8 cellular contexts compared by ENCODE assay signal in genomic region chr1:153658400-153659174, GRCh38. TPM values are rescaled to one million over a fixed set of nuclear protein-coding genes. Genes with fewer than 3 reads are reported as not detected.
DNase-seq lines count a peak whose midpoint lies in the region; ATAC-seq and TF ChIP-seq lines count a peak whose summit lies in the region.

A gene with protein sequence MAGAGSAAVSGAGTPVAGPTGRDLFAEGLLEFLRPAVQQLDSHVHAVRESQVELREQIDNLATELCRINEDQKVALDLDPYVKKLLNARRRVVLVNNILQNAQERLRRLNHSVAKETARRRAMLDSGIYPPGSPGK (plus strand): TSS chr1:153658703. CDS start chr1:153658744, 41 bp downstream.

- H3K27me3 ChIP-seq in AG04450 (ENCODE audit: control insufficient read depth, insufficient read depth, low read length) (no peaks in the 10 kb centered on the region), mammary epithelial cell (ENCODE audit: insufficient read depth, low read length) (no peaks in the 10 kb centered on the region)

- peaks cover 13% of the 10 kb centered on the region for H3K4me1 ChIP-seq in mammary epithelial cell (ENCODE audit: insufficient read depth, low read length)

- in situ Hi-C loops in mammary epithelial cell (cut with MboI; ENCODE audit: low sequenced_read_pairs in 2 of 2) = no loop called here

- H3K9me3 ChIP-seq in AG04450 (ENCODE audit: control insufficient read depth, insufficient read depth, low read length) (no peaks in the 10 kb centered on the region), mammary epithelial cell (replicated peaks; ENCODE audit: insufficient read depth, low read length) (no peaks in the 10 kb centered on the region)

- 3% methylated on average over 31 of the region's 53 CpGs for WGBS in mammary epithelial cell (ENCODE audit: low coverage, missing lambda C conversion rate)

- peaks cover 26% of the 10 kb centered on the region for H3K36me3 ChIP-seq in mammary epithelial cell (ENCODE audit: insufficient read depth, low read length)

- peak within 1 kb of the TSS; percentile 84 for H3K9ac ChIP-seq in mammary epithelial cell (ENCODE audit: insufficient read depth, low read length)

- DNase-seq in AG04450 (ENCODE audit: low read depth, low spot score) = peak; percentile 49
- DNase-seq in NCI-H2196 treated with DMSO at 0.1 percent for 48 hours (lab: John Stamatoyannopoulos, UW; ENCODE audit: unreplicated experiment) = peak; percentile 83
- DNase-seq in mammary epithelial cell = peak; percentile 83
- peak; percentile 93 for DNase-seq in iPS-NIHi7 (ENCODE audit: extremely low spot score)
- peak; percentile 67 for DNase-seq in smooth muscle cell of the brain vasculature (ENCODE audit: low read depth, low spot score)

- TF ChIP-seq CTCF in AG04450 (IDR thresholded peaks at IDR 0.05; ENCODE audit: low read depth, low read length) (no peak; the same call in 1 of the 2 replicates), WI38 (IDR thresholded peaks at IDR 0.05; ENCODE audit: low read depth, low read length) (no peak), mammary epithelial cell (conservative IDR thresholded peaks at IDR 0.05 in 1 of 2, IDR thresholded peaks at IDR 0.05 in 1 of 2; ENCODE audit: extremely low read depth in 1 of 2, insufficient read depth in 1 of 2, low read depth in 1 of 2, low read length in 2 of 2) (peak in 1 of 2 donors; percentile 29)

- ATAC-seq in GM18873 (IDR thresholded peaks at IDR 0.05; ENCODE audit: low FRiP score, unreplicated experiment) (peak; percentile 75), HG03135 (IDR thresholded peaks at IDR 0.05; ENCODE audit: unreplicated experiment) (peak; percentile 91)

- peak within 1 kb of the TSS; percentile 93 for H2AFZ ChIP-seq in mammary epithelial cell (ENCODE audit: low read depth, low read length)

- dilution Hi-C loops in mammary epithelial cell (cut with HindIII; ENCODE audit: low sequenced_read_pairs) = no loop called here

- POLR2A ChIA-PET in AG04450 (lab: Yijun Ruan, JAX) = interaction anchor here (1.5 kb wide), 1 partner anchor 25 kb away, joined by 10 read pairs; the partner anchor contains the start of gene CHTOP

- H3K4me3 ChIP-seq in AG04450 (ENCODE audit: low read depth, low read length) = peak within 1 kb of the TSS; percentile 92
- peak within 1 kb of the TSS; percentile 89 for H3K4me3 ChIP-seq in WI38 (ENCODE audit: low read depth, low read length)
- peak within 1 kb of the TSS; percentile 70 to 93 (median 75) for H3K4me3 ChIP-seq in mammary epithelial cell (replicated peaks in 1 of 3; ENCODE audit: insufficient read depth in 1 of 3, low read depth in 2 of 3, low read length in 3 of 3)

- peak within 1 kb of the TSS; percentile 86 for H3K4me2 ChIP-seq in mammary epithelial cell (ENCODE audit: insufficient read depth, low read depth, low read length)

- TSS peak; percentile 61 for BruUV-seq in mammary epithelial cell (replicated peaks; lab: Mats Ljungman, UMichigan)

- CTCF ChIA-PET in AG04450 (lab: Charles Lee) (interaction anchor here (0.7 to 1.9 kb wide), 6 partner anchors 31 to 487 kb away, joined by 3 to 8 read pairs (median 6); partner anchors contain the start of genes S100A1 and S100A13), mammary epithelial cell (lab: Charles Lee; ENCODE audit: low non-redundant PET) (no interaction called here)

- intact Hi-C loops in mammary epithelial cell (cut with micrococcal nuclease) = loop anchor here (1.0 to 2.0 kb wide), 3 partner anchors 44 to 86 kb away; no protein-coding TSS in a partner anchor

- no peak within 1 kb of the TSS for H3K27ac ChIP-seq in AG04450 (ENCODE audit: low read depth, low read length)
- H3K27ac ChIP-seq in mammary epithelial cell (ENCODE audit: insufficient read depth, low read depth, low read length) = peak within 1 kb of the TSS; percentile 82

- no peaks in the 10 kb centered on the region for H4K20me1 ChIP-seq in mammary epithelial cell (ENCODE audit: insufficient read depth, low read length)

- H3K79me2 ChIP-seq in mammary epithelial cell (ENCODE audit: insufficient read depth, low read length) = peaks cover 19% of the 10 kb centered on the region

RNA-seq across cellular contexts. Expression of the gene that starts here (rescaled TPM):
- polyA plus RNA-seq in AG04450 (2011; rRNA removed) = 54.1 and 56.8 TPM in 2 replicates
- 19.2 and 25.0 TPM in 2 replicates for polyA minus RNA-seq in AG04450 (2011; rRNA and poly(A)+ RNA removed)
- 10 to 100 TPM; 33.1 to 39.8 TPM for total RNA-seq in mammary epithelial cell
- 40.7 TPM for polyA plus RNA-seq in mammary epithelial cell
- 18.8 TPM for polyA minus RNA-seq in mammary epithelial cell
